In genomic region chr14:56145965-56146364, GRCh38 we compare ENCODE assay signal across 14 cellular contexts. TPM values are rescaled to one million over a fixed set of nuclear protein-coding genes. Genes with fewer than 3 reads are reported as not detected.
DNase-seq lines count a peak whose midpoint lies in the region; FAIRE-seq and TF ChIP-seq lines count a peak whose summit lies in the region.
"Had no signal": no experiment of that assay in that cellular context is flagged by ENCODE, and none has a peak within 500 bp of the region (broad histone marks: within the 10 kb centered on the region; RNA-seq: fewer than 3 reads in every experiment).

No MANE protein-coding gene starts in this region.

- H3K27ac ChIP-seq in kidney (ENCODE audit: low read depth in 2 of 2, low read length in 2 of 2) (no peak overlapping the region), SJCRH30 (no peak overlapping the region)

- H3K27me3 Mint-ChIP-seq in activated T-helper 1 cell treated with anti-CD3 and anti-CD28 coated beads, Interleukin-12 subunit alpha, Interleukin-12 subunit beta, Interleukin-2, Interleukin-4 antibody, amounts not matched to agents 30 ng/mL and 10 ng/mL and 1 ng/mL, durations not matched to agents 14 hours and 24 hours and 36 hours (ENCODE audit: insufficient read depth): no peaks in the 10 kb centered on the region

- no peak for FAIRE-seq in kidney (lab: Jason Lieb, UNC)
- FAIRE-seq: K562, TTC549 had no signal

- no peaks in the 10 kb centered on the region for H3K36me3 Mint-ChIP-seq in activated T-helper 1 cell treated with anti-CD3 and anti-CD28 coated beads, Interleukin-12 subunit alpha, Interleukin-12 subunit beta, Interleukin-2, Interleukin-4 antibody, amounts not matched to agents 30 ng/mL and 10 ng/mL and 1 ng/mL, durations not matched to agents 14 hours and 24 hours and 36 hours (ENCODE audit: low read depth)

- no peak overlapping the region for H3K4me3 ChIP-seq in AG09309 (ENCODE audit: control insufficient read depth, low read depth, low read length)
- H3K4me3 ChIP-seq in fibroblast of villous mesenchyme (ENCODE audit: low read depth, low read length): no peak overlapping the region
- no peak overlapping the region for H3K4me3 ChIP-seq in kidney (ENCODE audit: low read length in 2 of 2)
- no peak overlapping the region for H3K4me3 ChIP-seq in SJCRH30
- H3K4me3 ChIP-seq: K562 had no signal

- POLR2A ChIA-PET in GM10248 (lab: Yijun Ruan, JAX): no interaction called here

- H3K4me1 Mint-ChIP-seq in activated T-helper 1 cell treated with anti-CD3 and anti-CD28 coated beads, Interleukin-12 subunit alpha, Interleukin-12 subunit beta, Interleukin-2, Interleukin-4 antibody, amounts not matched to agents 30 ng/mL and 10 ng/mL and 1 ng/mL, durations not matched to agents 14 hours and 24 hours and 36 hours (ENCODE audit: low read depth): peaks cover 34% of the 10 kb centered on the region

- peak overlapping the region; percentile 9 for H3K27ac Mint-ChIP-seq in activated T-helper 1 cell treated with anti-CD3 and anti-CD28 coated beads, Interleukin-12 subunit alpha, Interleukin-12 subunit beta, Interleukin-2, Interleukin-4 antibody, amounts not matched to agents 30 ng/mL and 10 ng/mL and 1 ng/mL, durations not matched to agents 14 hours and 24 hours and 36 hours

- H3K36me3 ChIP-seq in kidney (ENCODE audit: control insufficient read depth in 1 of 2, insufficient read depth in 2 of 2, low read length in 2 of 2): no peaks in the 10 kb centered on the region
- no peaks in the 10 kb centered on the region for H3K36me3 ChIP-seq in SJCRH30

- H3K27me3 ChIP-seq in SJCRH30: no peaks in the 10 kb centered on the region

- H3K9me3 ChIP-seq in kidney (ENCODE audit: control insufficient read depth in 1 of 2, low read length in 2 of 2) (no peaks in the 10 kb centered on the region), SJCRH30 (replicated peaks) (no peaks in the 10 kb centered on the region)

- H3K4me1 ChIP-seq in kidney (ENCODE audit: control insufficient read depth in 1 of 2, insufficient read depth in 1 of 2, low read depth in 1 of 2, low read length in 2 of 2) (peaks cover 13 to 22% of the 10 kb centered on the region in 2 donors), SJCRH30 (no peaks in the 10 kb centered on the region)

- DNase-seq in AG09309 (ENCODE audit: low read depth): peak; percentile 41
- DNase-seq in EL: peak; percentile 45
- DNase-seq in activated T-helper 1 cell treated with anti-CD3 and anti-CD28 coated beads, Interleukin-12 subunit alpha, Interleukin-12 subunit beta, Interleukin-2, Interleukin-4 antibody, amounts not matched to agents 30 ng/mL and 10 ng/mL and 1 ng/mL, durations not matched to agents 14 hours and 24 hours and 36 hours (ENCODE audit: low spot score): no peak
- DNase-seq in fibroblast of villous mesenchyme (ENCODE audit: low read depth): peak; percentile 62
- no peak for DNase-seq in kidney
- DNase-seq in NCI-H524 treated with DMSO at 0.1 percent for 48 hours (lab: John Stamatoyannopoulos, UW): no peak
- no peak for DNase-seq in GM10248 (ENCODE audit: extremely low spot score)
- DNase-seq in SJCRH30: no peak
- DNase-seq: central memory CD4-positive, alpha-beta T cell; foreskin melanocyte; NCI-H226 had no signal

- CTCF ChIA-PET in GM10248 (lab: Yijun Ruan, JAX): interaction anchor here (1.3 kb wide), 1 partner anchor 18 kb away, joined by 5 read pairs; no protein-coding TSS in a partner anchor

- no peak overlapping the region for H3K9ac ChIP-seq in kidney (ENCODE audit: low read length in 2 of 2)

- no peak overlapping the region for H3K4me3 Mint-ChIP-seq in activated T-helper 1 cell treated with anti-CD3 and anti-CD28 coated beads, Interleukin-12 subunit alpha, Interleukin-12 subunit beta, Interleukin-2, Interleukin-4 antibody, amounts not matched to agents 30 ng/mL and 10 ng/mL and 1 ng/mL, durations not matched to agents 14 hours and 24 hours and 36 hours
- H3K4me3 Mint-ChIP-seq: neural crest cell had no signal

- no peaks in the 10 kb centered on the region for H3K9me3 Mint-ChIP-seq in activated T-helper 1 cell treated with anti-CD3 and anti-CD28 coated beads, Interleukin-12 subunit alpha, Interleukin-12 subunit beta, Interleukin-2, Interleukin-4 antibody, amounts not matched to agents 30 ng/mL and 10 ng/mL and 1 ng/mL, durations not matched to agents 14 hours and 24 hours and 36 hours
- H3K9me3 Mint-ChIP-seq: neural crest cell had no signal

- intact Hi-C loops in activated T-helper 1 cell treated with anti-CD3 and anti-CD28 coated beads, Interleukin-12 subunit alpha, Interleukin-12 subunit beta, Interleukin-2, Interleukin-4 antibody, amounts not matched to agents 30 ng/mL and 10 ng/mL and 1 ng/mL, durations not matched to agents 14 hours and 24 hours and 36 hours (cut with micrococcal nuclease): loop anchor here (1.0 to 2.0 kb wide), 2 partner anchors 15 to 27 kb away; no protein-coding TSS in a partner anchor
- intact Hi-C loops in kidney (cut with DNase I): no loop called here

- TF ChIP-seq CTCF in AG09309 (IDR thresholded peaks at IDR 0.05; ENCODE audit: control insufficient read depth, insufficient read depth, low read depth, low read length, missing control alignments) (no peak), fibroblast of villous mesenchyme (IDR thresholded peaks at IDR 0.05; ENCODE audit: insufficient read depth, low read depth, low read length) (no peak), kidney (IDR thresholded peaks at IDR 0.05; ENCODE audit: borderline replicate concordance, extremely low read depth, insufficient read depth) (no peak), GM10248 (IDR thresholded peaks at IDR 0.05; ENCODE audit: control extremely low read depth, extremely low read depth, low read depth, missing control alignments) (no peak)

RNA-seq across cellular contexts. Expression of gene PELI2, which starts 27.8 kb away (rescaled TPM):
- total RNA-seq in activated T-helper 1 cell treated with anti-CD3 and anti-CD28 coated beads, Interleukin-12 subunit alpha, Interleukin-12 subunit beta, Interleukin-2, Interleukin-4 antibody, amounts not matched to agents 30 ng/mL and 10 ng/mL and 1 ng/mL, durations not matched to agents 14 hours and 24 hours and 36 hours: 4.4 and 4.5 TPM in 2 replicates
- total RNA-seq in fibroblast of villous mesenchyme (3.0 and 5.2 TPM in 2 replicates), kidney (27.6 TPM)
- polyA plus RNA-seq in kidney (ENCODE audit: insufficient read depth, low read depth, low replicate concordance): 5.2 TPM
- total RNA-seq in SJCRH30 (2014; rRNA removed; shearing (Covaris generic)): 7.9 and 9.3 TPM in 2 replicates

Comparison
In these comparisons a context has a peak if more than half of its experiments do, and no peak if none do; other contexts are left out.
1. DNase-seq: peak in AG09309 (single experiment), EL (single experiment) and fibroblast of villous mesenchyme (single experiment); none in activated T-helper 1 cell treated with anti-CD3 and anti-CD28 coated beads, Interleukin-12 subunit alpha, Interleukin-12 subunit beta, Interleukin-2, Interleukin-4 antibody, amounts not matched to agents 30 ng/mL and 10 ng/mL and 1 ng/mL, durations not matched to agents 14 hours and 24 hours and 36 hours (single experiment), kidney (single experiment), NCI-H524 treated with DMSO at 0.1 percent for 48 hours (single experiment), GM10248 (single experiment) and SJCRH30 (0 of 2).